Comparison of ENCODE assay signal across 8 cellular contexts in genomic region chr12:26028953-26029740, GRCh38.
DNase-seq lines count a peak whose midpoint lies in the region; ATAC-seq, FAIRE-seq and TF ChIP-seq lines count a peak whose summit lies in the region.

No MANE protein-coding gene starts in this region.

- no peak overlapping the region for H3K27ac Mint-ChIP-seq in activated naive CD4-positive, alpha-beta T cell treated with anti-CD3 and anti-CD28 coated beads, Interleukin-2, amount 10 ng/mL, durations not matched to agents 7 days and 5 days
- H3K27ac Mint-ChIP-seq in astrocyte (ENCODE audit: unreplicated experiment): no peak overlapping the region

- no peaks in the 10 kb centered on the region for H3K4me1 Mint-ChIP-seq in activated naive CD4-positive, alpha-beta T cell treated with anti-CD3 and anti-CD28 coated beads, Interleukin-2, amount 10 ng/mL, durations not matched to agents 7 days and 5 days
- peaks cover 9% of the 10 kb centered on the region for H3K4me1 Mint-ChIP-seq in astrocyte (ENCODE audit: low read depth, unreplicated experiment)

- no peak overlapping the region for H2AFZ ChIP-seq in astrocyte (ENCODE audit: low read depth, low read length)

- H3K9me3 ChIP-seq in astrocyte (ENCODE audit: insufficient read depth, low read depth, low read length): no peaks in the 10 kb centered on the region
- no peaks in the 10 kb centered on the region for H3K9me3 ChIP-seq in effector memory CD4-positive, alpha-beta T cell (ENCODE audit: control insufficient read depth, low read length)

- peaks cover 4% of the 10 kb centered on the region for H3K27me3 Mint-ChIP-seq in activated naive CD4-positive, alpha-beta T cell treated with anti-CD3 and anti-CD28 coated beads, Interleukin-2, amount 10 ng/mL, durations not matched to agents 7 days and 5 days
- no peaks in the 10 kb centered on the region for H3K27me3 Mint-ChIP-seq in astrocyte (ENCODE audit: low read depth, unreplicated experiment)

- DNase-seq in activated naive CD4-positive, alpha-beta T cell treated with anti-CD3 and anti-CD28 coated beads, Interleukin-2, amount 10 ng/mL, durations not matched to agents 7 days and 5 days: peak; percentile 44
- no peak for DNase-seq in activated naive CD4-positive, alpha-beta T cell treated with Interleukin-2 at 50 U/mL for 16 hours
- DNase-seq in MV-4-11 (lab: John Stamatoyannopoulos, UW): peak; percentile 6
- DNase-seq in astrocyte (ENCODE audit: low read depth): no peak
- DNase-seq in hippocampal formation (lab: John Stamatoyannopoulos, UW): peak; percentile 28 to 67
- peak; percentile 22 for DNase-seq in stimulated activated CD4-positive, alpha-beta T cell treated with anti-CD3 and anti-CD28 coated beads, Interleukin-4, amount 100 ng/mL, for 24 hours
- no peak for DNase-seq in effector memory CD4-positive, alpha-beta T cell

- H3K36me3 ChIP-seq in astrocyte (ENCODE audit: insufficient read depth, low read length): peaks cover 2% of the 10 kb centered on the region
- no peaks in the 10 kb centered on the region for H3K36me3 ChIP-seq in effector memory CD4-positive, alpha-beta T cell (ENCODE audit: control insufficient read depth, insufficient read depth, low read length)

- H3K27me3 ChIP-seq in astrocyte (ENCODE audit: insufficient read depth, low read length): no peaks in the 10 kb centered on the region
- no peaks in the 10 kb centered on the region for H3K27me3 ChIP-seq in effector memory CD4-positive, alpha-beta T cell (replicated peaks; ENCODE audit: control insufficient read depth, insufficient read depth, low read length, poor library complexity, severe bottlenecking)

- CTCF ChIA-PET in activated naive CD4-positive, alpha-beta T cell treated with anti-CD3 and anti-CD28 coated beads, Interleukin-2, amount 10 ng/mL, durations not matched to agents 7 days and 5 days (lab: Charles Lee): interaction anchor here (0.9 to 1.8 kb wide), 6 partner anchors 10 to 595 kb away, joined by 3 to 5 read pairs (median 3); no protein-coding TSS in a partner anchor

- H3K36me3 Mint-ChIP-seq in activated naive CD4-positive, alpha-beta T cell treated with anti-CD3 and anti-CD28 coated beads, Interleukin-2, amount 10 ng/mL, durations not matched to agents 7 days and 5 days: no peaks in the 10 kb centered on the region
- H3K36me3 Mint-ChIP-seq in astrocyte (ENCODE audit: low read depth, unreplicated experiment): no peaks in the 10 kb centered on the region

- H3K4me2 ChIP-seq in astrocyte (ENCODE audit: low read length): no peak overlapping the region

- no peak for FAIRE-seq in astrocyte (lab: Jason Lieb, UNC)

- no peaks in the 10 kb centered on the region for H3K9me3 Mint-ChIP-seq in activated naive CD4-positive, alpha-beta T cell treated with anti-CD3 and anti-CD28 coated beads, Interleukin-2, amount 10 ng/mL, durations not matched to agents 7 days and 5 days
- H3K9me3 Mint-ChIP-seq in astrocyte (ENCODE audit: unreplicated experiment): no peaks in the 10 kb centered on the region

- peaks cover 75% of the 10 kb centered on the region for H3K79me2 ChIP-seq in astrocyte (ENCODE audit: insufficient read depth, low read length)

- TF ChIP-seq CTCF in astrocyte (IDR thresholded peaks at IDR 0.05; ENCODE audit: insufficient read depth, low read depth, low read length): peak; percentile 86

- no peak overlapping the region for H3K9ac ChIP-seq in astrocyte (ENCODE audit: low read length)

- no peak for ATAC-seq in HG03521 (IDR thresholded peaks at IDR 0.05; ENCODE audit: unreplicated experiment)

- H3K4me3 Mint-ChIP-seq in activated naive CD4-positive, alpha-beta T cell treated with anti-CD3 and anti-CD28 coated beads, Interleukin-2, amount 10 ng/mL, durations not matched to agents 7 days and 5 days: no peak overlapping the region
- no peak overlapping the region for H3K4me3 Mint-ChIP-seq in astrocyte (ENCODE audit: unreplicated experiment)

- H4K20me1 ChIP-seq in astrocyte (ENCODE audit: insufficient read depth, low read length): peaks cover 27% of the 10 kb centered on the region

- no peak overlapping the region for H3K4me3 ChIP-seq in astrocyte (ENCODE audit: insufficient read depth, low read depth, low read length)
- H3K4me3 ChIP-seq in effector memory CD4-positive, alpha-beta T cell (ENCODE audit: insufficient read depth, low read depth, low read length, poor library complexity, severe bottlenecking): no peak overlapping the region

- no peaks in the 10 kb centered on the region for H3K4me1 ChIP-seq in astrocyte (ENCODE audit: insufficient read depth, low read length)
- H3K4me1 ChIP-seq in effector memory CD4-positive, alpha-beta T cell (ENCODE audit: control insufficient read depth, insufficient read depth, low read length, poor library complexity, severe bottlenecking): no peaks in the 10 kb centered on the region

- no peak overlapping the region for H3K27ac ChIP-seq in astrocyte (ENCODE audit: low read depth, low read length)
- no peak overlapping the region for H3K27ac ChIP-seq in effector memory CD4-positive, alpha-beta T cell (ENCODE audit: insufficient read depth, low read length, poor library complexity, severe bottlenecking)

Comparison
In these comparisons a context has a peak if more than half of its experiments do, and no peak if none do; other contexts are left out.
1. DNase-seq: peak in activated naive CD4-positive, alpha-beta T cell treated with anti-CD3 and anti-CD28 coated beads, Interleukin-2, amount 10 ng/mL, durations not matched to agents 7 days and 5 days (single experiment), MV-4-11 (single experiment), hippocampal formation (2 of 2) and stimulated activated CD4-positive, alpha-beta T cell treated with anti-CD3 and anti-CD28 coated beads, Interleukin-4, amount 100 ng/mL, for 24 hours (single experiment); none in activated naive CD4-positive, alpha-beta T cell treated with Interleukin-2 at 50 U/mL for 16 hours (single experiment), astrocyte (single experiment) and effector memory CD4-positive, alpha-beta T cell (0 of 3).